ENCODE assay signal across 9 cellular contexts in the genomic region with DNA sequence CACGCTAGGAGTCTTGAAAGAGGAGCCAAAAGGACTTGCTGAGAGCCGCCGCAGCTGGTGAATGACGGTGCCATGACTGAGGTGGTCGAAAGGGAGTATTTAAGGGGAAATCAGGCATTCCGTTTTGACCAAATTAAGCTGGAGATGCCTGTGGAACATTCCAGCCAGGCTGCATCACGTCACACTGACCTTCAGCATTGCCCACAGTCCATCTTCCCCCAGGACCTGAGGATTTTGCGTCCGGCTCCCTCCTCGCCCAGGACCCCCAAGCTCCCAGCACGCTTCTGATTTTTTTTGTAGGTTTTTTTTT. TPM values are rescaled to one million over a fixed set of nuclear protein-coding genes. Genes with fewer than 3 reads are reported as not detected.
DNase-seq lines count a peak whose midpoint lies in the region; ATAC-seq, FAIRE-seq and TF ChIP-seq lines count a peak whose summit lies in the region.
"Had no signal": no experiment of that assay in that cellular context is flagged by ENCODE, and none has a peak within 500 bp of the region (broad histone marks: within the 10 kb centered on the region; RNA-seq: fewer than 3 reads in every experiment).

No MANE protein-coding gene starts in this region.

- H3K9me3 ChIP-seq in ascending aorta (no peaks in the 10 kb centered on the region), HepG2 (ENCODE audit: low read length) (no peaks in the 10 kb centered on the region)

- H3K4me1 ChIP-seq in ascending aorta (peaks cover 8 to 9% of the 10 kb centered on the region in 2 donors), HepG2 (ENCODE audit: insufficient read depth, low read length) (peaks cover 8% of the 10 kb centered on the region; the same call in 1 of the 2 replicates)

- no peak for TF ChIP-seq POLR2A in HepG2 (IDR thresholded peaks at IDR 0.05; ENCODE audit: insufficient read depth in 1 of 2, low read depth in 2 of 2, low read length in 2 of 2)

- ATAC-seq in activated CD4-positive, alpha-beta T cell treated with anti-CD3 and anti-CD28 coated beads for 36 hours, result no peak
- ATAC-seq in HepG2 (no peak), HG03342 (IDR thresholded peaks at IDR 0.05; ENCODE audit: unreplicated experiment) (no peak), GM19455 (IDR thresholded peaks at IDR 0.05; ENCODE audit: unreplicated experiment) (no peak), HG03442 (IDR thresholded peaks at IDR 0.05; ENCODE audit: unreplicated experiment) (no peak)

- H3K9me3 Mint-ChIP-seq in activated CD4-positive, alpha-beta T cell treated with anti-CD3 and anti-CD28 coated beads for 36 hours (ENCODE audit: low read depth), result no peaks in the 10 kb centered on the region

- TSS peak; percentile 23 for BruUV-seq in HepG2 (replicated peaks; lab: Mats Ljungman, UMichigan)

- H3K27ac ChIP-seq in ascending aorta (peak overlapping the region; percentile 94 to 96), HepG2 (ENCODE audit: extremely low read length, insufficient read depth, low read length) (no peak overlapping the region), temporal lobe (ENCODE audit: low read depth, low read length) (peak overlapping the region; percentile 84)

- TF ChIP-seq CTCF in ascending aorta (IDR thresholded peaks at IDR 0.05) (no peak), HepG2 (CRISPR knock-in tag; IDR thresholded peaks at IDR 0.05) (no peak)

- TF ChIP-seq RAD21 in HepG2 (CRISPR knock-in tag; IDR thresholded peaks at IDR 0.05), result no peak

- no peaks in the 10 kb centered on the region for H4K20me1 ChIP-seq in HepG2 (ENCODE audit: insufficient read depth, low read length)

- DNase-seq in activated CD4-positive, alpha-beta T cell treated with anti-CD3 and anti-CD28 coated beads for 36 hours, result no peak
- no peak for DNase-seq in activated CD4-positive, alpha-beta T cell treated with anti-CD3 and anti-CD28 coated beads for 4 hours
- DNase-seq in ascending aorta (ENCODE audit: low spot score in 2 of 2) (no peak), HepG2 (ENCODE audit: low spot score) (no peak)
- DNase-seq: ACHN had no signal

- CTCF ChIA-PET in activated CD4-positive, alpha-beta T cell treated with anti-CD3 and anti-CD28 coated beads for 36 hours (lab: Charles Lee), result interaction anchor here (0.6 to 2.4 kb wide), 7 partner anchors 9 to 1215 kb away, joined by 3 to 12 read pairs (median 3); no protein-coding TSS in a partner anchor
- CTCF ChIA-PET in HepG2 (lab: Yijun Ruan, JAX; ENCODE audit: low intra/inter-chr PET ratio, low total read pairs), result no interaction called here

- H3K27me3 ChIP-seq in ascending aorta (no peaks in the 10 kb centered on the region), HepG2 (ENCODE audit: control insufficient read depth in 1 of 2, insufficient read depth in 2 of 2, low read length in 2 of 2) (no peaks in the 10 kb centered on the region)

- no peaks in the 10 kb centered on the region for H3K36me3 Mint-ChIP-seq in activated CD4-positive, alpha-beta T cell treated with anti-CD3 and anti-CD28 coated beads for 36 hours (ENCODE audit: low read depth)

- POLR2A ChIA-PET in activated CD4-positive, alpha-beta T cell treated with anti-CD3 and anti-CD28 coated beads for 36 hours (lab: Charles Lee), result interaction anchor here (0.6 to 1.2 kb wide), 3 partner anchors 12 to 117 kb away, joined by 4 to 5 read pairs (median 5); partner anchors contain the start of genes SYNGR4 and TMEM143
- POLR2A ChIA-PET in HepG2 (lab: Yijun Ruan, JAX), result no interaction called here

- peak overlapping the region; percentile 76 for H3K4me3 Mint-ChIP-seq in activated CD4-positive, alpha-beta T cell treated with anti-CD3 and anti-CD28 coated beads for 36 hours

- H3K4me3 ChIP-seq in ascending aorta, result peak overlapping the region; percentile 64 to 76
- no peak overlapping the region for H3K4me3 ChIP-seq in HepG2 (replicated peaks in 1 of 3; ENCODE audit: insufficient read depth in 1 of 3, low read depth in 2 of 3, low read length in 3 of 3)

- TF ChIP-seq EP300 in HepG2 (IDR thresholded peaks at IDR 0.05; ENCODE audit: low read depth in 2 of 2, low read length in 2 of 2), result no peak
- TF ChIP-seq EP300 in HepG2 (CRISPR knock-in tag; IDR thresholded peaks at IDR 0.05; ENCODE audit: borderline replicate concordance), result no peak

- no peak for FAIRE-seq in HepG2 (lab: Jason Lieb, UNC)

- WGBS in HepG2 (ENCODE audit: low lambda C conversion rate), result 93% methylated on average over 11 of the region's 11 CpGs

- H2AFZ ChIP-seq in HepG2 (ENCODE audit: low read length), result no peak overlapping the region

- H3K79me2 ChIP-seq in HepG2 (ENCODE audit: insufficient read depth, low read length), result no peaks in the 10 kb centered on the region

- intact Hi-C loops in activated CD4-positive, alpha-beta T cell treated with anti-CD3 and anti-CD28 coated beads for 36 hours (cut with DNase I, micrococcal nuclease), result no loop called here
- intact Hi-C loops in ascending aorta (cut with DNase I) (no loop called here), HepG2 (cut with micrococcal nuclease; ENCODE audit: unreplicated experiment) (no loop called here)

- H3K9ac ChIP-seq in HepG2 (ENCODE audit: insufficient read depth, low read depth, low read length), result no peak overlapping the region

- in situ Hi-C loops in HepG2 (cut with HindIII; ENCODE audit: extremely low pct_ligation_motif_present, low pct_unique_long_range_greater_than_20kb), result no loop called here

- H3K36me3 ChIP-seq in ascending aorta (peaks cover 12 to 31% of the 10 kb centered on the region in 2 donors), HepG2 (replicated peaks in 1 of 2; ENCODE audit: control insufficient read depth in 1 of 2, insufficient read depth in 2 of 2, low read length in 2 of 2) (peaks cover 5 to 7% of the 10 kb centered on the region in 2 experiments; a peak in 2 of 5 replicates)

- peaks cover 11% of the 10 kb centered on the region for H3K4me1 Mint-ChIP-seq in activated CD4-positive, alpha-beta T cell treated with anti-CD3 and anti-CD28 coated beads for 36 hours

- H3K27ac Mint-ChIP-seq in activated CD4-positive, alpha-beta T cell treated with anti-CD3 and anti-CD28 coated beads for 36 hours, result peak overlapping the region; percentile 86

- H3K27me3 Mint-ChIP-seq in activated CD4-positive, alpha-beta T cell treated with anti-CD3 and anti-CD28 coated beads for 36 hours, result no peaks in the 10 kb centered on the region

- no peak overlapping the region for H3K4me2 ChIP-seq in HepG2 (ENCODE audit: low read depth, low read length)

RNA-seq across cellular contexts. Expression of gene CYTH2, which starts 12.0 kb away (rescaled TPM):
- total RNA-seq in activated CD4-positive, alpha-beta T cell treated with anti-CD3 and anti-CD28 coated beads for 36 hours, result 10 to 100 TPM; 22.5 to 24.2 TPM
- 83.5 TPM for total RNA-seq in ascending aorta
- total RNA-seq in HepG2 (2016; rRNA removed; fragmentation: Illumina TruSeq; extraction: Trizol), result 9.6 and 16.5 TPM in 2 replicates
- total RNA-seq in HepG2 (2016; cell fraction: cytosol; rRNA removed; fragmentation: Illumina TruSeq; extraction: Trizol; ENCODE audit: low read depth), result 2.8 and 3.0 TPM in 2 replicates
- 8.4 and 15.9 TPM in 2 replicates for total RNA-seq in HepG2 (2016; cell fraction: insoluble cytoplasmic fraction; rRNA removed; fragmentation: Illumina TruSeq; extraction: Trizol)
- total RNA-seq in HepG2 (2016; cell fraction: membrane; rRNA removed; fragmentation: Illumina TruSeq; extraction: Trizol), result 4.9 and 7.0 TPM in 2 replicates
- total RNA-seq in HepG2 (2016; cell fraction: nucleus; rRNA removed; fragmentation: Illumina TruSeq; extraction: Trizol), result 16.4 and 17.2 TPM in 2 replicates
- 39.3 and 48.3 TPM in 2 replicates for polyA plus RNA-seq in HepG2 (2011; rRNA removed)
- polyA plus RNA-seq in HepG2 (2011; cell fraction: cytosol; rRNA removed), result 18.2 and 20.7 TPM in 2 replicates
- 185 and 188 TPM in 2 replicates for polyA plus RNA-seq in HepG2 (2011; cell fraction: nucleus; rRNA removed)
- 26.4 and 29.2 TPM in 2 replicates for polyA plus RNA-seq in HepG2 (2012)
- polyA plus RNA-seq in HepG2 (2016; cell fraction: cytosol; fragmentation: Illumina TruSeq; extraction: Trizol; ENCODE audit: low read depth), result 3.2 and 3.5 TPM in 2 replicates
- 14.6 and 14.8 TPM in 2 replicates for polyA plus RNA-seq in HepG2 (2016; cell fraction: insoluble cytoplasmic fraction; fragmentation: Illumina TruSeq; extraction: Trizol; ENCODE audit: low read depth)
- polyA plus RNA-seq in HepG2 (2016; cell fraction: membrane; fragmentation: Illumina TruSeq; extraction: Trizol; ENCODE audit: low read depth), result 6.2 and 6.8 TPM in 2 replicates
- polyA plus RNA-seq in HepG2 (2016; cell fraction: nucleus; fragmentation: Illumina TruSeq; extraction: Trizol; ENCODE audit: insufficient read depth, low read depth), result 61.4 and 71.7 TPM in 2 replicates
- 37.0 and 50.0 TPM in 2 replicates for polyA minus RNA-seq in HepG2 (2011; rRNA and poly(A)+ RNA removed; ENCODE audit: low replicate concordance)
- polyA minus RNA-seq in HepG2 (2011; cell fraction: cytosol; rRNA and poly(A)+ RNA removed), result 7.5 and 8.4 TPM in 2 replicates
- 37.6 and 43.0 TPM in 2 replicates for polyA minus RNA-seq in HepG2 (2011; cell fraction: nucleus; rRNA and poly(A)+ RNA removed)
- 57.5 TPM for total RNA-seq in temporal lobe

RNA-seq across cellular contexts. Expression of gene KCNJ14, which starts 25.8 kb away (rescaled TPM):
- total RNA-seq in activated CD4-positive, alpha-beta T cell treated with anti-CD3 and anti-CD28 coated beads for 36 hours, result 1 to 10 TPM in 1 of 2 experiments, under 1 TPM in 1; 0.86 to 1.1 TPM
- total RNA-seq in ascending aorta, result 6.1 TPM
- total RNA-seq in HepG2 (2016; rRNA removed; fragmentation: Illumina TruSeq; extraction: Trizol), result 0.17 and 0.20 TPM in 2 replicates
- total RNA-seq in HepG2 (2016; cell fraction: cytosol; rRNA removed; fragmentation: Illumina TruSeq; extraction: Trizol; ENCODE audit: low read depth), result 0.09 TPM in 1 of 2 replicates, not detected in the other
- 0.15 and 0.19 TPM in 2 replicates for total RNA-seq in HepG2 (2016; cell fraction: insoluble cytoplasmic fraction; rRNA removed; fragmentation: Illumina TruSeq; extraction: Trizol)
- total RNA-seq in HepG2 (2016; cell fraction: membrane; rRNA removed; fragmentation: Illumina TruSeq; extraction: Trizol), result 0.10 and 0.15 TPM in 2 replicates
- 0.25 and 0.43 TPM in 2 replicates for total RNA-seq in HepG2 (2016; cell fraction: nucleus; rRNA removed; fragmentation: Illumina TruSeq; extraction: Trizol)
- polyA plus RNA-seq in HepG2 (2011; rRNA removed), result 0.46 and 0.51 TPM in 2 replicates
- polyA plus RNA-seq in HepG2 (2011; cell fraction: cytosol; rRNA removed), result 0.14 and 0.17 TPM in 2 replicates
- 3.1 and 3.8 TPM in 2 replicates for polyA plus RNA-seq in HepG2 (2011; cell fraction: nucleus; rRNA removed)
- polyA plus RNA-seq in HepG2 (2012), result 0.72 and 0.89 TPM in 2 replicates
- polyA plus RNA-seq in HepG2 (2016; cell fraction: cytosol; fragmentation: Illumina TruSeq; extraction: Trizol; ENCODE audit: low read depth), result 0.03 TPM in 1 of 2 replicates, not detected in the other
- polyA plus RNA-seq in HepG2 (2016; cell fraction: insoluble cytoplasmic fraction; fragmentation: Illumina TruSeq; extraction: Trizol; ENCODE audit: low read depth), result 0.05 and 0.12 TPM in 2 replicates
- polyA plus RNA-seq in HepG2 (2016; cell fraction: membrane; fragmentation: Illumina TruSeq; extraction: Trizol; ENCODE audit: low read depth), result 0.11 TPM in 1 of 2 replicates, not detected in the other
- polyA plus RNA-seq in HepG2 (2016; cell fraction: nucleus; fragmentation: Illumina TruSeq; extraction: Trizol; ENCODE audit: insufficient read depth, low read depth), result 0.65 and 0.97 TPM in 2 replicates
- polyA minus RNA-seq in HepG2 (2011; rRNA and poly(A)+ RNA removed; ENCODE audit: low replicate concordance), result 3.6 TPM in 2 replicates
- polyA minus RNA-seq in HepG2 (2011; cell fraction: cytosol; rRNA and poly(A)+ RNA removed), result 0.20 and 0.35 TPM in 2 replicates
- polyA minus RNA-seq in HepG2 (2011; cell fraction: nucleus; rRNA and poly(A)+ RNA removed), result 2.0 and 2.4 TPM in 2 replicates
- total RNA-seq in temporal lobe, result 1.2 TPM

RNA-seq across cellular contexts. Expression of gene LMTK3, which starts 30.5 kb away (rescaled TPM):
- total RNA-seq in activated CD4-positive, alpha-beta T cell treated with anti-CD3 and anti-CD28 coated beads for 36 hours, result 1 to 10 TPM; 3.9 to 4.5 TPM
- total RNA-seq in ascending aorta, result 0.11 TPM
- 0.22 and 0.29 TPM in 2 replicates for total RNA-seq in HepG2 (2016; rRNA removed; fragmentation: Illumina TruSeq; extraction: Trizol)
- total RNA-seq in HepG2 (2016; cell fraction: cytosol; rRNA removed; fragmentation: Illumina TruSeq; extraction: Trizol; ENCODE audit: low read depth), result 0.10 and 0.18 TPM in 2 replicates
- total RNA-seq in HepG2 (2016; cell fraction: insoluble cytoplasmic fraction; rRNA removed; fragmentation: Illumina TruSeq; extraction: Trizol), result 0.27 and 0.45 TPM in 2 replicates
- 0.09 and 0.21 TPM in 2 replicates for total RNA-seq in HepG2 (2016; cell fraction: membrane; rRNA removed; fragmentation: Illumina TruSeq; extraction: Trizol)
- 0.38 and 0.47 TPM in 2 replicates for total RNA-seq in HepG2 (2016; cell fraction: nucleus; rRNA removed; fragmentation: Illumina TruSeq; extraction: Trizol)
- polyA plus RNA-seq in HepG2 (2011; rRNA removed), result 0.18 and 0.30 TPM in 2 replicates
- polyA plus RNA-seq in HepG2 (2011; cell fraction: cytosol; rRNA removed), result 0.10 and 0.19 TPM in 2 replicates
- 1.7 and 2.2 TPM in 2 replicates for polyA plus RNA-seq in HepG2 (2011; cell fraction: nucleus; rRNA removed)
- 1.6 and 2.0 TPM in 2 replicates for polyA plus RNA-seq in HepG2 (2012)
- polyA plus RNA-seq in HepG2 (2016; cell fraction: cytosol; fragmentation: Illumina TruSeq; extraction: Trizol; ENCODE audit: low read depth), result 0.05 and 0.07 TPM in 2 replicates
- polyA plus RNA-seq in HepG2 (2016; cell fraction: insoluble cytoplasmic fraction; fragmentation: Illumina TruSeq; extraction: Trizol; ENCODE audit: low read depth), result 0.45 and 0.47 TPM in 2 replicates
- polyA plus RNA-seq in HepG2 (2016; cell fraction: membrane; fragmentation: Illumina TruSeq; extraction: Trizol; ENCODE audit: low read depth), result 0.09 and 0.14 TPM in 2 replicates
- 1.5 and 1.6 TPM in 2 replicates for polyA plus RNA-seq in HepG2 (2016; cell fraction: nucleus; fragmentation: Illumina TruSeq; extraction: Trizol; ENCODE audit: insufficient read depth, low read depth)
- 0.16 and 0.23 TPM in 2 replicates for polyA minus RNA-seq in HepG2 (2011; rRNA and poly(A)+ RNA removed; ENCODE audit: low replicate concordance)
- polyA minus RNA-seq in HepG2 (2011; cell fraction: cytosol; rRNA and poly(A)+ RNA removed), result 0.18 and 0.69 TPM in 2 replicates
- polyA minus RNA-seq in HepG2 (2011; cell fraction: nucleus; rRNA and poly(A)+ RNA removed), result 0.25 and 0.39 TPM in 2 replicates
- total RNA-seq in temporal lobe, result 19.4 TPM

RNA-seq across cellular contexts. Expression of gene GRWD1, which starts 35.4 kb away (rescaled TPM):
- total RNA-seq in activated CD4-positive, alpha-beta T cell treated with anti-CD3 and anti-CD28 coated beads for 36 hours, result 10 to 100 TPM; 43.4 to 51.3 TPM
- total RNA-seq in ascending aorta (16.0 TPM), HepG2 (2016; rRNA removed; fragmentation: Illumina TruSeq; extraction: Trizol) (46.6 and 52.3 TPM in 2 replicates), temporal lobe (6.1 TPM)
- total RNA-seq in HepG2 (2016; cell fraction: cytosol; rRNA removed; fragmentation: Illumina TruSeq; extraction: Trizol; ENCODE audit: low read depth), result 5.2 and 5.4 TPM in 2 replicates
- 41.4 and 47.5 TPM in 2 replicates for total RNA-seq in HepG2 (2016; cell fraction: insoluble cytoplasmic fraction; rRNA removed; fragmentation: Illumina TruSeq; extraction: Trizol)
- 11.1 and 15.5 TPM in 2 replicates for total RNA-seq in HepG2 (2016; cell fraction: membrane; rRNA removed; fragmentation: Illumina TruSeq; extraction: Trizol)
- 19.7 and 21.0 TPM in 2 replicates for total RNA-seq in HepG2 (2016; cell fraction: nucleus; rRNA removed; fragmentation: Illumina TruSeq; extraction: Trizol)
- polyA plus RNA-seq in HepG2 (2011; rRNA removed), result 10.8 and 13.4 TPM in 2 replicates
- 10.4 and 13.0 TPM in 2 replicates for polyA plus RNA-seq in HepG2 (2011; cell fraction: cytosol; rRNA removed)
- polyA plus RNA-seq in HepG2 (2011; cell fraction: nucleus; rRNA removed), result 13.4 and 14.2 TPM in 2 replicates
- 13.3 and 14.3 TPM in 2 replicates for polyA plus RNA-seq in HepG2 (2012)
- 4.1 and 4.4 TPM in 2 replicates for polyA plus RNA-seq in HepG2 (2016; cell fraction: cytosol; fragmentation: Illumina TruSeq; extraction: Trizol; ENCODE audit: low read depth)
- 36.7 and 46.2 TPM in 2 replicates for polyA plus RNA-seq in HepG2 (2016; cell fraction: insoluble cytoplasmic fraction; fragmentation: Illumina TruSeq; extraction: Trizol; ENCODE audit: low read depth)
- polyA plus RNA-seq in HepG2 (2016; cell fraction: membrane; fragmentation: Illumina TruSeq; extraction: Trizol; ENCODE audit: low read depth), result 5.9 and 7.9 TPM in 2 replicates
- polyA plus RNA-seq in HepG2 (2016; cell fraction: nucleus; fragmentation: Illumina TruSeq; extraction: Trizol; ENCODE audit: insufficient read depth, low read depth), result 23.1 and 26.5 TPM in 2 replicates
- 25.6 and 30.2 TPM in 2 replicates for polyA minus RNA-seq in HepG2 (2011; rRNA and poly(A)+ RNA removed; ENCODE audit: low replicate concordance)
- 12.1 and 17.9 TPM in 2 replicates for polyA minus RNA-seq in HepG2 (2011; cell fraction: cytosol; rRNA and poly(A)+ RNA removed)
- polyA minus RNA-seq in HepG2 (2011; cell fraction: nucleus; rRNA and poly(A)+ RNA removed), result 13.7 and 20.3 TPM in 2 replicates

Comparison
In these comparisons a context has a peak if more than half of its experiments do, and no peak if none do; other contexts are left out.
1. H3K4me3 ChIP-seq: peak in ascending aorta (2 of 2); none in HepG2 (0 of 3).